2 cellular contexts compared by ENCODE assay signal in genomic region chr3:134318166-134318565, GRCh38.
TF ChIP-seq lines count a peak whose summit lies in the region.

No MANE protein-coding gene starts in this region.

TF ChIP-seq in SK-N-SH, 30 proteins besides CTCF, POLR2A, EP300 and RAD21 (continued from another document):
- TF ChIP-seq REST (IDR thresholded peaks at IDR 0.05; ENCODE audit: low read depth, low read length) (no peak), PBX3 (IDR thresholded peaks at IDR 0.05) (peak; percentile 36; the same call in 1 of the 2 replicates), JUND (IDR thresholded peaks at IDR 0.05) (peak; percentile 25; the same call in 1 of the 2 replicates)

TF ChIP-seq in SK-N-SH treated with all-trans-retinoic acid at 6 μM for 48 hours, 23 proteins besides CTCF, POLR2A, EP300 and RAD21 (continued from another document):
- TF ChIP-seq PATZ1 (CRISPR knock-in tag; IDR thresholded peaks at IDR 0.05; ENCODE audit: borderline replicate concordance), result no peak
- TF ChIP-seq GLIS3 (CRISPR knock-in tag; IDR thresholded peaks at IDR 0.05), result no peak
- TF ChIP-seq TSHZ2 (CRISPR knock-in tag; IDR thresholded peaks at IDR 0.05), result no peak
- no peak for TF ChIP-seq ZFP30 (CRISPR knock-in tag; IDR thresholded peaks at IDR 0.05)
- TF ChIP-seq BACH2 (CRISPR knock-in tag; IDR thresholded peaks at IDR 0.05; ENCODE audit: borderline replicate concordance), result no peak
- no peak for TF ChIP-seq ZNF8 (CRISPR knock-in tag; IDR thresholded peaks at IDR 0.05)
- no peak for TF ChIP-seq PPARA (CRISPR knock-in tag; IDR thresholded peaks at IDR 0.05; ENCODE audit: borderline replicate concordance)
- no peak for TF ChIP-seq CREB5 (CRISPR knock-in tag; IDR thresholded peaks at IDR 0.05; ENCODE audit: low read depth)
- no peak for TF ChIP-seq RARB (CRISPR knock-in tag; IDR thresholded peaks at IDR 0.05)
- no peak for TF ChIP-seq OSR1 (CRISPR knock-in tag; IDR thresholded peaks at IDR 0.05)
- TF ChIP-seq TCF4 (CRISPR knock-in tag; IDR thresholded peaks at IDR 0.05; ENCODE audit: borderline replicate concordance), result no peak
- TF ChIP-seq CSRNP3 (CRISPR knock-in tag; IDR thresholded peaks at IDR 0.05), result no peak
